In genomic region chr13:73259061-73259908, GRCh38 we compare ENCODE assay signal across 19 cellular contexts.
DNase-seq lines count a peak whose midpoint lies in the region; ATAC-seq and TF ChIP-seq lines count a peak whose summit lies in the region.
"Had no signal": no experiment of that assay in that cellular context is flagged by ENCODE, and none has a peak within 500 bp of the region (broad histone marks: within the 10 kb centered on the region; RNA-seq: fewer than 3 reads in every experiment).

No MANE protein-coding gene starts in this region.

- no peak overlapping the region for H3K4me3 Mint-ChIP-seq in CD14-positive monocyte
- no peak overlapping the region for H3K4me3 Mint-ChIP-seq in activated T-helper 17 cell treated with anti-CD3 and anti-CD28 coated beads, Interleukin-2, amount 50 U/mL, for 72 hours
- H3K4me3 Mint-ChIP-seq: activated B cell treated with CpG ODN at 0.5 μM for 24 hours; CD8-positive, alpha-beta memory T cell; natural killer cell; stimulated activated memory B cell treated with anti-CD40 and anti-IgM and Interleukin-4, amounts not matched to agents 10 μg/mL and 1 μg/mL and 100 μg/mL, for 72 hours; T-cell had no signal

- intact Hi-C loops in CD14-positive monocyte (cut with micrococcal nuclease): loop anchor here in 1 of 2 donors (10.0 kb wide), 1 partner anchor 76 kb away; no protein-coding TSS in a partner anchor

- no peaks in the 10 kb centered on the region for H3K36me3 ChIP-seq in hepatocyte (replicated peaks; ENCODE audit: insufficient read depth, low read depth)
- H3K36me3 ChIP-seq: right lobe of liver, upper lobe of left lung had no signal

- H4K20me1 ChIP-seq in hepatocyte (ENCODE audit: insufficient read depth, poor library complexity, severe bottlenecking): no peaks in the 10 kb centered on the region

- no peak for TF ChIP-seq CTCF in CD14-positive monocyte (IDR thresholded peaks at IDR 0.05)
- TF ChIP-seq CTCF in hepatocyte (IDR thresholded peaks at IDR 0.05; ENCODE audit: poor library complexity): no peak

- DNase-seq in CD14-positive monocyte (ENCODE audit: low spot score) (no peak), NCI-H146 (lab: John Stamatoyannopoulos, UW) (peak; percentile 77), hepatocyte (ENCODE audit: low spot score) (peak; percentile 28), skeletal muscle cell (ENCODE audit: low read depth) (peak; percentile 32), NCI-H526 (lab: John Stamatoyannopoulos, UW) (no peak)
- DNase-seq: activated B cell treated with CpG ODN at 0.5 μM for 24 hours; anterior cingulate cortex; CD8-positive, alpha-beta memory T cell; cortex of kidney; erythroblast; natural killer cell; NCI-H2029; NCI-H748 treated with DMSO at 0.1 percent for 48 hours; right lobe of liver; T-cell; upper lobe of left lung had no signal

- peaks cover 0 to 5% of the 10 kb centered on the region in 2 donors for H3K36me3 Mint-ChIP-seq in CD14-positive monocyte
- no peaks in the 10 kb centered on the region for H3K36me3 Mint-ChIP-seq in activated T-helper 17 cell treated with anti-CD3 and anti-CD28 coated beads, Interleukin-2, amount 50 U/mL, for 72 hours (ENCODE audit: low read depth)
- H3K36me3 Mint-ChIP-seq: CD8-positive, alpha-beta memory T cell; natural killer cell; stimulated activated memory B cell treated with anti-CD40 and anti-IgM and Interleukin-4, amounts not matched to agents 10 μg/mL and 1 μg/mL and 100 μg/mL, for 72 hours; T-cell had no signal

- H3K27ac Mint-ChIP-seq in CD14-positive monocyte: peak overlapping the region in 4 of 7 donors; percentile 12 to 97 (median 58)
- H3K27ac Mint-ChIP-seq in activated T-helper 17 cell treated with anti-CD3 and anti-CD28 coated beads, Interleukin-2, amount 50 U/mL, for 72 hours: no peak overlapping the region
- H3K27ac Mint-ChIP-seq: activated B cell treated with CpG ODN at 0.5 μM for 24 hours; natural killer cell; stimulated activated memory B cell treated with anti-CD40 and anti-IgM and Interleukin-4, amounts not matched to agents 10 μg/mL and 1 μg/mL and 100 μg/mL, for 72 hours; T-cell had no signal

- H3K9me3 ChIP-seq in hepatocyte (ENCODE audit: low read depth): no peaks in the 10 kb centered on the region
- H3K9me3 ChIP-seq: right lobe of liver, upper lobe of left lung had no signal

- H3K4me3 ChIP-seq in hepatocyte (no peak overlapping the region), skeletal muscle cell (ENCODE audit: low read depth, low read length) (no peak overlapping the region)
- H3K4me3 ChIP-seq: right lobe of liver, upper lobe of left lung had no signal

- no peaks in the 10 kb centered on the region for H3K79me2 ChIP-seq in hepatocyte

- ATAC-seq in GM21360 (IDR thresholded peaks at IDR 0.05; ENCODE audit: unreplicated experiment): no peak
- ATAC-seq in activated T-helper 17 cell treated with anti-CD3 and anti-CD28 coated beads, Interleukin-2, amount 50 U/mL, for 72 hours (replicated peaks): no peak
- ATAC-seq: natural killer cell; right lobe of liver; stimulated activated memory B cell treated with anti-CD40 and anti-IgM and Interleukin-4, amounts not matched to agents 10 μg/mL and 1 μg/mL and 100 μg/mL, for 72 hours; T-cell had no signal

- peaks cover 0 to 9% (median 2%) of the 10 kb centered on the region in 7 donors for H3K9me3 Mint-ChIP-seq in CD14-positive monocyte
- H3K9me3 Mint-ChIP-seq in activated T-helper 17 cell treated with anti-CD3 and anti-CD28 coated beads, Interleukin-2, amount 50 U/mL, for 72 hours: no peaks in the 10 kb centered on the region
- H3K9me3 Mint-ChIP-seq: activated B cell treated with CpG ODN at 0.5 μM for 24 hours; CD8-positive, alpha-beta memory T cell; natural killer cell; stimulated activated memory B cell treated with anti-CD40 and anti-IgM and Interleukin-4, amounts not matched to agents 10 μg/mL and 1 μg/mL and 100 μg/mL, for 72 hours; T-cell had no signal

- H3K4me2 ChIP-seq in hepatocyte: no peak overlapping the region

- peaks cover 52% of the 10 kb centered on the region for H3K4me1 Mint-ChIP-seq in CD14-positive monocyte
- no peaks in the 10 kb centered on the region for H3K4me1 Mint-ChIP-seq in activated T-helper 17 cell treated with anti-CD3 and anti-CD28 coated beads, Interleukin-2, amount 50 U/mL, for 72 hours
- H3K4me1 Mint-ChIP-seq: activated B cell treated with CpG ODN at 0.5 μM for 24 hours; CD8-positive, alpha-beta memory T cell; natural killer cell; stimulated activated memory B cell treated with anti-CD40 and anti-IgM and Interleukin-4, amounts not matched to agents 10 μg/mL and 1 μg/mL and 100 μg/mL, for 72 hours; T-cell had no signal

- 44% methylated on average over 12 of the region's 12 CpGs for WGBS in hepatocyte (ENCODE audit: low lambda C conversion rate, missing lambda C conversion rate)

- no peak overlapping the region for H3K27ac ChIP-seq in hepatocyte
- H3K27ac ChIP-seq: right lobe of liver, upper lobe of left lung had no signal

- no peaks in the 10 kb centered on the region for H3K9me2 ChIP-seq in hepatocyte (replicated peaks; ENCODE audit: insufficient read depth)

- H2AFZ ChIP-seq in hepatocyte: no peak overlapping the region

- H3K4me1 ChIP-seq in hepatocyte (ENCODE audit: insufficient read depth): peaks cover 6% of the 10 kb centered on the region
- H3K4me1 ChIP-seq: right lobe of liver, upper lobe of left lung had no signal

- H3K27me3 Mint-ChIP-seq in CD14-positive monocyte (ENCODE audit: low read depth in 3 of 3): no peaks in the 10 kb centered on the region
- H3K27me3 Mint-ChIP-seq in activated T-helper 17 cell treated with anti-CD3 and anti-CD28 coated beads, Interleukin-2, amount 50 U/mL, for 72 hours: peaks cover 6% of the 10 kb centered on the region
- H3K27me3 Mint-ChIP-seq: stimulated activated memory B cell treated with anti-CD40 and anti-IgM and Interleukin-4, amounts not matched to agents 10 μg/mL and 1 μg/mL and 100 μg/mL, for 72 hours had no signal

- no peaks in the 10 kb centered on the region for H3K27me3 ChIP-seq in hepatocyte
- H3K27me3 ChIP-seq: right lobe of liver, upper lobe of left lung had no signal

Comparison
In these comparisons a context has a peak if more than half of its experiments do, and no peak if none do; other contexts are left out.
1. DNase-seq: peak in NCI-H146 (single experiment), hepatocyte (single experiment) and skeletal muscle cell (single experiment); none in CD14-positive monocyte (single experiment) and NCI-H526 (0 of 2).